Comparison of ENCODE assay signal across 21 cellular contexts in genomic region chr11:113681282-113681681, GRCh38. TPM values are rescaled to one million over a fixed set of nuclear protein-coding genes. Genes with fewer than 3 reads are reported as not detected.
"Had no signal": no experiment of that assay in that cellular context is flagged by ENCODE, and none has a peak within 500 bp of the region (broad histone marks: within the 10 kb centered on the region; RNA-seq: fewer than 3 reads in every experiment).

No MANE protein-coding gene starts in this region.

- H3K9me3 ChIP-seq: mucosa of descending colon, pancreas, prostate gland, right lobe of liver, testis, tibial nerve had no signal

- H3K4me1 Mint-ChIP-seq: stimulated activated naive CD8-positive, alpha-beta T cell treated with anti-CD3 and anti-CD28 coated beads, Interleukin-15, amount 100 ng/mL, for 72 hours had no signal

- H3K9me3 Mint-ChIP-seq: dendritic cell treated with granulocyte-macrophage colony-stimulating factor and Interleukin-4, amounts not matched to agents 40 ng/mL and 50 ng/mL, for 4 days; effector memory CD8-positive, alpha-beta T cell; naive thymus-derived CD8-positive, alpha-beta T cell; neural crest cell; stimulated activated naive B cell treated with anti-CD40 and anti-IgM and Interleukin-4, amounts not matched to agents 10 μg/mL and 1 μg/mL and 100 μg/mL, for 72 hours; stimulated activated naive CD8-positive, alpha-beta T cell treated with anti-CD3 and anti-CD28 coated beads, Interleukin-15, amount 100 ng/mL, for 72 hours had no signal

- H3K27ac ChIP-seq: hepatocyte, pancreas, prostate gland, right lobe of liver, testis, tibial nerve had no signal

- ATAC-seq: effector memory CD8-positive, alpha-beta T cell; left ventricle myocardium superior; naive thymus-derived CD8-positive, alpha-beta T cell; stimulated activated naive B cell treated with anti-CD40 and anti-IgM and Interleukin-4, amounts not matched to agents 10 μg/mL and 1 μg/mL and 100 μg/mL, for 72 hours; stimulated activated naive CD8-positive, alpha-beta T cell treated with anti-CD3 and anti-CD28 coated beads, Interleukin-15, amount 100 ng/mL, for 72 hours had no signal

- H3K4me3 ChIP-seq: hepatocyte, mucosa of descending colon, pancreas, prostate gland, right lobe of liver, testis, tibial nerve had no signal

- H3K4me1 ChIP-seq: pancreas, prostate gland, right lobe of liver, testis had no signal

- H3K27ac Mint-ChIP-seq: dendritic cell treated with granulocyte-macrophage colony-stimulating factor and Interleukin-4, amounts not matched to agents 40 ng/mL and 50 ng/mL, for 4 days; stimulated activated naive B cell treated with anti-CD40 and anti-IgM and Interleukin-4, amounts not matched to agents 10 μg/mL and 1 μg/mL and 100 μg/mL, for 72 hours; stimulated activated naive CD8-positive, alpha-beta T cell treated with anti-CD3 and anti-CD28 coated beads, Interleukin-15, amount 100 ng/mL, for 72 hours had no signal

- FAIRE-seq: pancreas had no signal

- H3K36me3 ChIP-seq: pancreas, prostate gland, right lobe of liver, tibial nerve had no signal

- H3K27me3 ChIP-seq: hepatocyte, pancreas, right lobe of liver, testis, tibial nerve had no signal

- H3K4me3 Mint-ChIP-seq: dendritic cell treated with granulocyte-macrophage colony-stimulating factor and Interleukin-4, amounts not matched to agents 40 ng/mL and 50 ng/mL, for 4 days; effector memory CD8-positive, alpha-beta T cell; naive thymus-derived CD8-positive, alpha-beta T cell; neural crest cell; stimulated activated naive B cell treated with anti-CD40 and anti-IgM and Interleukin-4, amounts not matched to agents 10 μg/mL and 1 μg/mL and 100 μg/mL, for 72 hours; stimulated activated naive CD8-positive, alpha-beta T cell treated with anti-CD3 and anti-CD28 coated beads, Interleukin-15, amount 100 ng/mL, for 72 hours had no signal

- DNase-seq: effector memory CD8-positive, alpha-beta T cell; foreskin melanocyte; left colon; left ventricle myocardium superior; mucosa of descending colon; naive thymus-derived CD8-positive, alpha-beta T cell; occipital lobe; pancreas; right lobe of liver; stimulated activated CD4-positive, alpha-beta T cell treated with anti-CD3 and anti-CD28 coated beads, Interleukin-2, amount 100 ng/mL, for 24 hours; stimulated activated CD4-positive, alpha-beta T cell treated with anti-CD3 and anti-CD28 coated beads, Interleukin-4, amount 100 ng/mL, for 4 hours; stimulated activated naive B cell treated with anti-CD40 and anti-IgM and Interleukin-4, amounts not matched to agents 10 μg/mL and 1 μg/mL and 100 μg/mL, for 72 hours; stimulated activated naive CD8-positive, alpha-beta T cell treated with anti-CD3 and anti-CD28 coated beads, Interleukin-15, amount 100 ng/mL, for 72 hours; testis had no signal

- H3K36me3 Mint-ChIP-seq: naive thymus-derived CD8-positive, alpha-beta T cell; stimulated activated naive B cell treated with anti-CD40 and anti-IgM and Interleukin-4, amounts not matched to agents 10 μg/mL and 1 μg/mL and 100 μg/mL, for 72 hours had no signal

RNA-seq across cellular contexts. Expression of gene TMPRSS5, which starts 24.8 kb away (rescaled TPM):
- total RNA-seq: kidney epithelial cell, renal cortical epithelial cell had no signal
- polyA plus RNA-seq: naive thymus-derived CD8-positive, alpha-beta T cell had no signal
